In genomic region chr4:16603178-16603577, GRCh38 we compare ENCODE assay signal across 37 cellular contexts.
"Had no signal": no experiment of that assay in that cellular context is flagged by ENCODE, and none has a peak within 500 bp of the region (broad histone marks: within the 10 kb centered on the region; RNA-seq: fewer than 3 reads in every experiment).

No MANE protein-coding gene starts in this region.

- ATAC-seq: activated naive CD4-positive, alpha-beta T cell treated with anti-CD3 and anti-CD28 coated beads, Interleukin-2, amount 50 U/mL, for 72 hours; activated naive CD8-positive, alpha-beta T cell treated with anti-CD3 and anti-CD28 coated beads, Interleukin-2, amount 50 U/mL, for 24 hours; activated T-cell treated with anti-CD3 and anti-CD28 coated beads, Interleukin-2, amount 50 U/mL, for 4 hours; activated T-cell treated with anti-CD3 and anti-CD28 coated beads, Interleukin-2, amount 50 U/mL, for 72 hours; activated T-helper 17 cell treated with anti-CD3 and anti-CD28 coated beads, Interleukin-2, amount 50 U/mL, for 72 hours; body of pancreas had no signal

- H3K4me3 ChIP-seq: adrenal gland, ascending aorta, body of pancreas, breast epithelium, cardiac muscle cell had no signal

- H3K9me3 ChIP-seq: adrenal gland, ascending aorta, body of pancreas, breast epithelium had no signal

- H3K36me3 ChIP-seq: adrenal gland, ascending aorta, brain microvascular endothelial cell, breast epithelium, cardiac muscle cell had no signal

- H3K4me3 Mint-ChIP-seq: activated naive CD4-positive, alpha-beta T cell treated with anti-CD3 and anti-CD28 coated beads for 36 hours; activated naive CD4-positive, alpha-beta T cell treated with anti-CD3 and anti-CD28 coated beads, Interleukin-2, amount 10 ng/mL, durations not matched to agents 7 days and 5 days; activated naive CD4-positive, alpha-beta T cell treated with anti-CD3 and anti-CD28 coated beads, Interleukin-2, amount 50 U/mL, for 24 hours; activated naive CD8-positive, alpha-beta T cell; activated naive CD8-positive, alpha-beta T cell treated with anti-CD3 and anti-CD28 coated beads for 36 hours; activated naive CD8-positive, alpha-beta T cell treated with anti-CD3 and anti-CD28 coated beads, Interleukin-2, amount 10 ng/mL, durations not matched to agents 7 days and 5 days; activated naive CD8-positive, alpha-beta T cell treated with anti-CD3 and anti-CD28 coated beads, Interleukin-2, amount 50 U/mL, for 24 hours; activated T-cell treated with anti-CD3 and anti-CD28 coated beads, Interleukin-2, amount 50 U/mL, for 24 hours; activated T-cell treated with anti-CD3 and anti-CD28 coated beads, Interleukin-2, amount 50 U/mL, for 4 hours; activated T-cell treated with anti-CD3 and anti-CD28 coated beads, Interleukin-2, amount 50 U/mL, for 72 hours; activated T-helper 1 cell treated with anti-CD3 and anti-CD28 coated beads, Interleukin-12 subunit alpha, Interleukin-12 subunit beta, Interleukin-2, Interleukin-4 antibody, amounts not matched to agents 30 ng/mL and 10 ng/mL and 1 ng/mL, durations not matched to agents 14 hours and 24 hours and 36 hours; activated T-helper 17 cell treated with anti-CD3 and anti-CD28 coated beads, Interleukin-2, amount 50 U/mL, for 72 hours; brain; central memory CD8-positive, alpha-beta T cell had no signal

- H3K27me3 ChIP-seq: adrenal gland, ascending aorta, body of pancreas, brain microvascular endothelial cell, breast epithelium, cardiac muscle cell had no signal

- DNase-seq: activated effector memory CD4-positive, alpha-beta T cell treated with anti-CD3 and anti-CD28 coated beads, Interleukin-2, amount 50 U/mL, for 16 hours; activated effector memory CD4-positive, alpha-beta T cell treated with Interleukin-2 at 50 U/mL for 16 hours; activated gamma-delta T cell; activated gamma-delta T cell treated with Interleukin-2 at 50 U/mL for 16 hours; activated naive CD4-positive, alpha-beta T cell; activated naive CD4-positive, alpha-beta T cell treated with anti-CD3 and anti-CD28 coated beads for 36 hours; activated naive CD4-positive, alpha-beta T cell treated with anti-CD3 and anti-CD28 coated beads, Interleukin-2, amount 10 ng/mL, durations not matched to agents 7 days and 5 days; activated naive CD4-positive, alpha-beta T cell treated with anti-CD3 and anti-CD28 coated beads, Interleukin-2, amount 50 U/mL, for 16 hours; activated naive CD4-positive, alpha-beta T cell treated with Interleukin-2 at 50 U/mL for 16 hours; activated naive CD8-positive, alpha-beta T cell treated with anti-CD3 and anti-CD28 coated beads for 36 hours; activated naive CD8-positive, alpha-beta T cell treated with anti-CD3 and anti-CD28 coated beads, Interleukin-2, amount 10 ng/mL, durations not matched to agents 7 days and 5 days; activated naive CD8-positive, alpha-beta T cell treated with anti-CD3 and anti-CD28 coated beads, Interleukin-2, amount 50 U/mL, for 24 hours; activated T-cell treated with anti-CD3 and anti-CD28 coated beads, Interleukin-2, amount 50 U/mL, for 24 hours; activated T-cell treated with anti-CD3 and anti-CD28 coated beads, Interleukin-2, amount 50 U/mL, for 4 hours; activated T-cell treated with anti-CD3 and anti-CD28 coated beads, Interleukin-2, amount 50 U/mL, for 48 hours; activated T-cell treated with anti-CD3 and anti-CD28 coated beads, Interleukin-2, amount 50 U/mL, for 72 hours; adrenal gland; amniotic stem cell; amygdala; anterior cingulate cortex; aorta; body of pancreas; brain microvascular endothelial cell; caudate nucleus; central memory CD4-positive, alpha-beta T cell; cerebellar nuclear complex had no signal

- H3K4me1 Mint-ChIP-seq: activated naive CD4-positive, alpha-beta T cell treated with anti-CD3 and anti-CD28 coated beads, Interleukin-2, amount 10 ng/mL, durations not matched to agents 7 days and 5 days; activated naive CD4-positive, alpha-beta T cell treated with anti-CD3 and anti-CD28 coated beads, Interleukin-2, amount 50 U/mL, for 24 hours; activated naive CD8-positive, alpha-beta T cell treated with anti-CD3 and anti-CD28 coated beads for 36 hours; activated naive CD8-positive, alpha-beta T cell treated with anti-CD3 and anti-CD28 coated beads, Interleukin-2, amount 10 ng/mL, durations not matched to agents 7 days and 5 days; activated naive CD8-positive, alpha-beta T cell treated with anti-CD3 and anti-CD28 coated beads, Interleukin-2, amount 50 U/mL, for 24 hours; activated T-helper 17 cell treated with anti-CD3 and anti-CD28 coated beads, Interleukin-2, amount 50 U/mL, for 72 hours; central memory CD8-positive, alpha-beta T cell had no signal

- H3K9me3 Mint-ChIP-seq: activated naive CD4-positive, alpha-beta T cell treated with anti-CD3 and anti-CD28 coated beads for 36 hours; activated naive CD4-positive, alpha-beta T cell treated with anti-CD3 and anti-CD28 coated beads, Interleukin-2, amount 10 ng/mL, durations not matched to agents 7 days and 5 days; activated naive CD8-positive, alpha-beta T cell treated with anti-CD3 and anti-CD28 coated beads for 36 hours; activated naive CD8-positive, alpha-beta T cell treated with anti-CD3 and anti-CD28 coated beads, Interleukin-2, amount 10 ng/mL, durations not matched to agents 7 days and 5 days; activated T-cell treated with anti-CD3 and anti-CD28 coated beads, Interleukin-2, amount 50 U/mL, for 4 hours; activated T-helper 1 cell treated with anti-CD3 and anti-CD28 coated beads, Interleukin-12 subunit alpha, Interleukin-12 subunit beta, Interleukin-2, Interleukin-4 antibody, amounts not matched to agents 30 ng/mL and 10 ng/mL and 1 ng/mL, durations not matched to agents 14 hours and 24 hours and 36 hours; activated T-helper 17 cell treated with anti-CD3 and anti-CD28 coated beads, Interleukin-2, amount 50 U/mL, for 72 hours; activated T-helper 2 cell treated with anti-CD3 and anti-CD28 coated beads, Interferon-gamma antibody, Interleukin-2, Interleukin-4, amounts not matched to agents 10 μg/mL and 5 μg/mL and 100 μg/mL, durations not matched to agents 14 hours and 24 hours and 36 hours; central memory CD8-positive, alpha-beta T cell had no signal

- H3K27me3 Mint-ChIP-seq: activated naive CD4-positive, alpha-beta T cell treated with anti-CD3 and anti-CD28 coated beads, Interleukin-2, amount 10 ng/mL, durations not matched to agents 7 days and 5 days; activated naive CD8-positive, alpha-beta T cell; activated naive CD8-positive, alpha-beta T cell treated with anti-CD3 and anti-CD28 coated beads for 36 hours; activated naive CD8-positive, alpha-beta T cell treated with anti-CD3 and anti-CD28 coated beads, Interleukin-2, amount 10 ng/mL, durations not matched to agents 7 days and 5 days; activated naive CD8-positive, alpha-beta T cell treated with anti-CD3 and anti-CD28 coated beads, Interleukin-2, amount 50 U/mL, for 24 hours; activated T-cell treated with anti-CD3 and anti-CD28 coated beads, Interleukin-2, amount 50 U/mL, for 24 hours; activated T-helper 17 cell treated with anti-CD3 and anti-CD28 coated beads, Interleukin-2, amount 50 U/mL, for 72 hours; brain; central memory CD8-positive, alpha-beta T cell had no signal

- H3K4me1 ChIP-seq: ascending aorta, body of pancreas, breast epithelium had no signal

- H3K27ac Mint-ChIP-seq: activated naive CD4-positive, alpha-beta T cell treated with anti-CD3 and anti-CD28 coated beads for 36 hours; activated naive CD4-positive, alpha-beta T cell treated with anti-CD3 and anti-CD28 coated beads, Interleukin-2, amount 10 ng/mL, durations not matched to agents 7 days and 5 days; activated naive CD4-positive, alpha-beta T cell treated with anti-CD3 and anti-CD28 coated beads, Interleukin-2, amount 50 U/mL, for 24 hours; activated naive CD4-positive, alpha-beta T cell treated with anti-CD3 and anti-CD28 coated beads, Interleukin-2, amount 50 U/mL, for 72 hours; activated naive CD8-positive, alpha-beta T cell; activated naive CD8-positive, alpha-beta T cell treated with anti-CD3 and anti-CD28 coated beads for 36 hours; activated naive CD8-positive, alpha-beta T cell treated with anti-CD3 and anti-CD28 coated beads, Interleukin-2, amount 10 ng/mL, durations not matched to agents 7 days and 5 days; activated naive CD8-positive, alpha-beta T cell treated with anti-CD3 and anti-CD28 coated beads, Interleukin-2, amount 50 U/mL, for 24 hours; activated T-cell treated with anti-CD3 and anti-CD28 coated beads, Interleukin-2, amount 50 U/mL, for 24 hours; activated T-cell treated with anti-CD3 and anti-CD28 coated beads, Interleukin-2, amount 50 U/mL, for 72 hours; activated T-helper 1 cell treated with anti-CD3 and anti-CD28 coated beads, Interleukin-12 subunit alpha, Interleukin-12 subunit beta, Interleukin-2, Interleukin-4 antibody, amounts not matched to agents 30 ng/mL and 10 ng/mL and 1 ng/mL, durations not matched to agents 14 hours and 24 hours and 36 hours; activated T-helper 17 cell treated with anti-CD3 and anti-CD28 coated beads, Interleukin-2, amount 50 U/mL, for 72 hours; activated T-helper 2 cell treated with anti-CD3 and anti-CD28 coated beads, Interferon-gamma antibody, Interleukin-2, Interleukin-4, amounts not matched to agents 10 μg/mL and 5 μg/mL and 100 μg/mL, durations not matched to agents 14 hours and 24 hours and 36 hours; brain had no signal

- H3K36me3 Mint-ChIP-seq: activated naive CD4-positive, alpha-beta T cell treated with anti-CD3 and anti-CD28 coated beads, Interleukin-2, amount 10 ng/mL, durations not matched to agents 7 days and 5 days; activated naive CD4-positive, alpha-beta T cell treated with anti-CD3 and anti-CD28 coated beads, Interleukin-2, amount 50 U/mL, for 24 hours; activated naive CD4-positive, alpha-beta T cell treated with anti-CD3 and anti-CD28 coated beads, Interleukin-2, amount 50 U/mL, for 72 hours; activated naive CD8-positive, alpha-beta T cell; activated naive CD8-positive, alpha-beta T cell treated with anti-CD3 and anti-CD28 coated beads for 36 hours; activated naive CD8-positive, alpha-beta T cell treated with anti-CD3 and anti-CD28 coated beads, Interleukin-2, amount 10 ng/mL, durations not matched to agents 7 days and 5 days; brain had no signal

- H3K27ac ChIP-seq: adrenal gland, ascending aorta, body of pancreas, brain microvascular endothelial cell, breast epithelium, cardiac muscle cell had no signal
